In genomic region chr11:6771926-6772898, GRCh38 we compare ENCODE assay signal across 10 cellular contexts. TPM values are rescaled to one million over a fixed set of nuclear protein-coding genes. Genes with fewer than 3 reads are reported as not detected.
DNase-seq lines count a peak whose midpoint lies in the region; ATAC-seq and TF ChIP-seq lines count a peak whose summit lies in the region.
"Had no signal": no experiment of that assay in that cellular context is flagged by ENCODE, and none has a peak within 500 bp of the region (broad histone marks: within the 10 kb centered on the region; RNA-seq: fewer than 3 reads in every experiment).

OR2AG2 (minus strand) TSS chr11:6771976; CDS start chr11:6768957, 3,019 bp downstream.

- no peaks in the 10 kb centered on the region for H3K36me3 Mint-ChIP-seq in activated T-helper 2 cell treated with anti-CD3 and anti-CD28 coated beads, Interferon-gamma antibody, Interleukin-2, Interleukin-4, amounts not matched to agents 10 μg/mL and 5 μg/mL and 100 μg/mL, durations not matched to agents 14 hours and 24 hours and 36 hours (ENCODE audit: low read depth)
- H3K36me3 Mint-ChIP-seq in CD8-positive, alpha-beta T cell, result no peaks in the 10 kb centered on the region

- DNase-seq in lower lobe of right lung (no peak), DMS114 treated with DMSO at 0.1 percent for 48 hours (lab: John Stamatoyannopoulos, UW; ENCODE audit: unreplicated experiment) (no peak)
- no peak for DNase-seq in NK-92 treated with Interleukin-12 subunit alpha and Interleukin-12 subunit beta, amount 100 ng/mL, for 24 hours (lab: John Stamatoyannopoulos, UW)
- no peak for DNase-seq in activated T-helper 2 cell treated with anti-CD3 and anti-CD28 coated beads, Interferon-gamma antibody, Interleukin-2, Interleukin-4, amounts not matched to agents 10 μg/mL and 5 μg/mL and 100 μg/mL, durations not matched to agents 14 hours and 24 hours and 36 hours (ENCODE audit: low spot score)
- no peak for DNase-seq in CD8-positive, alpha-beta T cell
- DNase-seq: dermis blood vessel endothelial cell, NCI-H2081 had no signal

- H3K9me3 Mint-ChIP-seq in activated T-helper 2 cell treated with anti-CD3 and anti-CD28 coated beads, Interferon-gamma antibody, Interleukin-2, Interleukin-4, amounts not matched to agents 10 μg/mL and 5 μg/mL and 100 μg/mL, durations not matched to agents 14 hours and 24 hours and 36 hours, result no peaks in the 10 kb centered on the region
- no peaks in the 10 kb centered on the region for H3K9me3 Mint-ChIP-seq in CD8-positive, alpha-beta T cell

- H3K4me1 Mint-ChIP-seq in activated T-helper 2 cell treated with anti-CD3 and anti-CD28 coated beads, Interferon-gamma antibody, Interleukin-2, Interleukin-4, amounts not matched to agents 10 μg/mL and 5 μg/mL and 100 μg/mL, durations not matched to agents 14 hours and 24 hours and 36 hours (ENCODE audit: low read depth), result peaks cover 2% of the 10 kb centered on the region
- no peaks in the 10 kb centered on the region for H3K4me1 Mint-ChIP-seq in CD8-positive, alpha-beta T cell (ENCODE audit: low read depth)

- TF ChIP-seq CTCF in lower lobe of right lung (IDR thresholded peaks at IDR 0.05), result no peak
- TF ChIP-seq CTCF in CD8-positive, alpha-beta T cell (IDR thresholded peaks at IDR 0.05), result no peak

- CTCF ChIA-PET in CD8-positive, alpha-beta T cell (lab: Charles Lee), result interaction anchor here (0.8 to 1.4 kb wide), 2 partner anchors 11 to 17 kb away, joined by 3 to 6 read pairs; partner anchors contain the start of gene OR2AG1

- no peaks in the 10 kb centered on the region for H3K27me3 ChIP-seq in lower lobe of right lung (ENCODE audit: low read depth)
- no peaks in the 10 kb centered on the region for H3K27me3 ChIP-seq in CD8-positive, alpha-beta T cell (ENCODE audit: insufficient read depth, low read length)

- H3K4me1 ChIP-seq in lower lobe of right lung, result no peaks in the 10 kb centered on the region
- H3K4me1 ChIP-seq in CD8-positive, alpha-beta T cell (ENCODE audit: insufficient read depth, low read length), result no peaks in the 10 kb centered on the region

- intact Hi-C loops in lower lobe of right lung (cut with DNase I), result no loop called here
- intact Hi-C loops in activated T-helper 2 cell treated with anti-CD3 and anti-CD28 coated beads, Interferon-gamma antibody, Interleukin-2, Interleukin-4, amounts not matched to agents 10 μg/mL and 5 μg/mL and 100 μg/mL, durations not matched to agents 14 hours and 24 hours and 36 hours (cut with micrococcal nuclease), result no loop called here
- intact Hi-C loops in CD8-positive, alpha-beta T cell (cut with DNase I, micrococcal nuclease), result no loop called here

- H3K9me3 ChIP-seq in lower lobe of right lung, result no peaks in the 10 kb centered on the region
- H3K9me3 ChIP-seq in CD8-positive, alpha-beta T cell (ENCODE audit: low read length), result no peaks in the 10 kb centered on the region

- POLR2A ChIA-PET in CD8-positive, alpha-beta T cell (lab: Charles Lee), result interaction anchor here (0.6 kb wide), 1 partner anchor 34 kb away, joined by 3 read pairs; no protein-coding TSS in a partner anchor

- H3K4me3 ChIP-seq in lower lobe of right lung, result no peak within 1 kb of the TSS
- no peak within 1 kb of the TSS for H3K4me3 ChIP-seq in CD8-positive, alpha-beta T cell (ENCODE audit: low read depth, low read length)

- H3K36me3 ChIP-seq in lower lobe of right lung, result no peaks in the 10 kb centered on the region
- no peaks in the 10 kb centered on the region for H3K36me3 ChIP-seq in CD8-positive, alpha-beta T cell (ENCODE audit: insufficient read depth, low read length)

- H3K27ac ChIP-seq in lower lobe of right lung, result no peak within 1 kb of the TSS
- no peak within 1 kb of the TSS for H3K27ac ChIP-seq in CD8-positive, alpha-beta T cell (ENCODE audit: low read depth, low read length)

- H3K27me3 Mint-ChIP-seq in activated T-helper 2 cell treated with anti-CD3 and anti-CD28 coated beads, Interferon-gamma antibody, Interleukin-2, Interleukin-4, amounts not matched to agents 10 μg/mL and 5 μg/mL and 100 μg/mL, durations not matched to agents 14 hours and 24 hours and 36 hours (ENCODE audit: low read depth), result peaks cover 17% of the 10 kb centered on the region
- H3K27me3 Mint-ChIP-seq in CD8-positive, alpha-beta T cell (ENCODE audit: low read depth), result no peaks in the 10 kb centered on the region

- no peak within 1 kb of the TSS for H3K4me3 Mint-ChIP-seq in activated T-helper 2 cell treated with anti-CD3 and anti-CD28 coated beads, Interferon-gamma antibody, Interleukin-2, Interleukin-4, amounts not matched to agents 10 μg/mL and 5 μg/mL and 100 μg/mL, durations not matched to agents 14 hours and 24 hours and 36 hours (ENCODE audit: low read depth)
- no peak within 1 kb of the TSS for H3K4me3 Mint-ChIP-seq in CD8-positive, alpha-beta T cell

- ATAC-seq in GM18861 (IDR thresholded peaks at IDR 0.05; ENCODE audit: unreplicated experiment) (peak; percentile 76), GM21825 (IDR thresholded peaks at IDR 0.05; ENCODE audit: unreplicated experiment) (peak; percentile 94), HG03571 (IDR thresholded peaks at IDR 0.05; ENCODE audit: unreplicated experiment) (peak; percentile 91), lower lobe of right lung (peak; percentile 55 to 86)
- ATAC-seq in CD8-positive, alpha-beta T cell, result no peak

- no peak within 1 kb of the TSS for H3K27ac Mint-ChIP-seq in activated T-helper 2 cell treated with anti-CD3 and anti-CD28 coated beads, Interferon-gamma antibody, Interleukin-2, Interleukin-4, amounts not matched to agents 10 μg/mL and 5 μg/mL and 100 μg/mL, durations not matched to agents 14 hours and 24 hours and 36 hours
- no peak within 1 kb of the TSS for H3K27ac Mint-ChIP-seq in CD8-positive, alpha-beta T cell

RNA-seq across cellular contexts. Expression of gene OR2AG2, which starts in this region (rescaled TPM):
- total RNA-seq in lower lobe of right lung, result 0.09 TPM
- 0.34 and 0.60 TPM in 2 replicates for total RNA-seq in activated T-helper 2 cell treated with anti-CD3 and anti-CD28 coated beads, Interferon-gamma antibody, Interleukin-2, Interleukin-4, amounts not matched to agents 10 μg/mL and 5 μg/mL and 100 μg/mL, durations not matched to agents 14 hours and 24 hours and 36 hours
- not detected for total RNA-seq in CD8-positive, alpha-beta T cell
- total RNA-seq: dermis blood vessel endothelial cell had no signal

Comparison
In these comparisons a context has a peak if more than half of its experiments do, and no peak if none do; other contexts are left out.
1. Peak in ATAC-seq in lower lobe of right lung; RNA of the gene not detected or under 1 TPM.